ENCODE assay signal across 10 cellular contexts in genomic region chr4:151674804-151675290, GRCh38.
DNase-seq lines count a peak whose midpoint lies in the region; ATAC-seq and TF ChIP-seq lines count a peak whose summit lies in the region.
"Had no signal": no experiment of that assay in that cellular context is flagged by ENCODE, and none has a peak within 500 bp of the region (broad histone marks: within the 10 kb centered on the region; RNA-seq: fewer than 3 reads in every experiment).

No MANE protein-coding gene starts in this region.

- 15 to 18% methylated on average over 18 of the region's 18 CpGs for WGBS in heart right ventricle, 2 donors
- 6 to 11% (median 8%) methylated on average over 18 of the region's 18 CpGs for WGBS in ovary, 3 donors

- H3K4me1 Mint-ChIP-seq in activated naive CD4-positive, alpha-beta T cell treated with anti-CD3 and anti-CD28 coated beads, Interleukin-2, amount 10 ng/mL, durations not matched to agents 7 days and 5 days, result no peaks in the 10 kb centered on the region
- no peaks in the 10 kb centered on the region for H3K4me1 Mint-ChIP-seq in activated CD4-positive, alpha-beta T cell treated with anti-CD3 and anti-CD28 coated beads, Interleukin-2, amount 10 ng/mL, durations not matched to agents 7 days and 5 days
- H3K4me1 Mint-ChIP-seq: CD4-positive, alpha-beta memory T cell had no signal

- DNase-seq in BE2C (peak; percentile 94), adipocyte (ENCODE audit: low read depth) (no peak), heart right ventricle (peak in 1 of 2 donors; percentile 36), ovary (peak; percentile 70 to 80 (median 71)), NCI-H524 treated with DMSO at 0.1 percent for 48 hours (lab: John Stamatoyannopoulos, UW) (no peak)
- DNase-seq in activated naive CD4-positive, alpha-beta T cell treated with anti-CD3 and anti-CD28 coated beads, Interleukin-2, amount 10 ng/mL, durations not matched to agents 7 days and 5 days, result no peak
- DNase-seq in activated CD4-positive, alpha-beta T cell treated with anti-CD3 and anti-CD28 coated beads, Interleukin-2, amount 10 ng/mL, durations not matched to agents 7 days and 5 days, result no peak
- DNase-seq: CD4-positive, alpha-beta memory T cell; NCI-H187 had no signal

- TF ChIP-seq EP300 in ovary (IDR thresholded peaks at IDR 0.05), result no peak

- no peaks in the 10 kb centered on the region for H3K9me3 Mint-ChIP-seq in activated naive CD4-positive, alpha-beta T cell treated with anti-CD3 and anti-CD28 coated beads, Interleukin-2, amount 10 ng/mL, durations not matched to agents 7 days and 5 days
- no peaks in the 10 kb centered on the region for H3K9me3 Mint-ChIP-seq in activated CD4-positive, alpha-beta T cell treated with anti-CD3 and anti-CD28 coated beads, Interleukin-2, amount 10 ng/mL, durations not matched to agents 7 days and 5 days
- H3K9me3 Mint-ChIP-seq: CD4-positive, alpha-beta memory T cell had no signal

- H3K27ac Mint-ChIP-seq in activated naive CD4-positive, alpha-beta T cell treated with anti-CD3 and anti-CD28 coated beads, Interleukin-2, amount 10 ng/mL, durations not matched to agents 7 days and 5 days, result no peak overlapping the region
- no peak overlapping the region for H3K27ac Mint-ChIP-seq in activated CD4-positive, alpha-beta T cell treated with anti-CD3 and anti-CD28 coated beads, Interleukin-2, amount 10 ng/mL, durations not matched to agents 7 days and 5 days
- H3K27ac Mint-ChIP-seq: CD4-positive, alpha-beta memory T cell had no signal

- no peak for TF ChIP-seq CTCF in BE2C (IDR thresholded peaks at IDR 0.05; ENCODE audit: low read depth, low read length)
- TF ChIP-seq CTCF in heart right ventricle (IDR thresholded peaks at IDR 0.05), result peak in 2 of 9 donors; percentile 19 to 24
- TF ChIP-seq CTCF in ovary (IDR thresholded peaks at IDR 0.05), result peak in 2 of 3 donors; percentile 12 to 21

- peak; percentile 67 to 84 (median 76) for ATAC-seq in heart right ventricle
- ATAC-seq in GM21576 (IDR thresholded peaks at IDR 0.05; ENCODE audit: unreplicated experiment), result no peak

- no peaks in the 10 kb centered on the region for H3K27me3 ChIP-seq in BE2C
- no peaks in the 10 kb centered on the region for H3K27me3 ChIP-seq in adipocyte (replicated peaks; ENCODE audit: control insufficient read depth, insufficient read depth, low read length)
- no peaks in the 10 kb centered on the region for H3K27me3 ChIP-seq in heart right ventricle
- no peaks in the 10 kb centered on the region for H3K27me3 ChIP-seq in ovary

- intact Hi-C loops in heart right ventricle (cut with DNase I), result no loop called here
- intact Hi-C loops in ovary (cut with DNase I), result no loop called here

- H3K36me3 ChIP-seq in BE2C (no peaks in the 10 kb centered on the region), adipocyte (ENCODE audit: control insufficient read depth, insufficient read depth, low read length, severe bottlenecking) (no peaks in the 10 kb centered on the region), heart right ventricle (peaks cover 0 to 13% (median 5%) of the 10 kb centered on the region in 9 donors), ovary (no peaks in the 10 kb centered on the region)

- no peaks in the 10 kb centered on the region for H3K27me3 Mint-ChIP-seq in activated naive CD4-positive, alpha-beta T cell treated with anti-CD3 and anti-CD28 coated beads, Interleukin-2, amount 10 ng/mL, durations not matched to agents 7 days and 5 days
- H3K27me3 Mint-ChIP-seq in activated CD4-positive, alpha-beta T cell treated with anti-CD3 and anti-CD28 coated beads, Interleukin-2, amount 10 ng/mL, durations not matched to agents 7 days and 5 days, result no peaks in the 10 kb centered on the region
- H3K27me3 Mint-ChIP-seq: CD4-positive, alpha-beta memory T cell had no signal

- H3K4me1 ChIP-seq in BE2C (peaks cover 70% of the 10 kb centered on the region), adipocyte (ENCODE audit: control insufficient read depth, insufficient read depth, low read length) (peaks cover 23% of the 10 kb centered on the region), heart right ventricle (peaks cover 9 to 55% (median 21%) of the 10 kb centered on the region in 9 donors), ovary (ENCODE audit: insufficient read depth) (peaks cover 5% of the 10 kb centered on the region)

- H3K9me3 ChIP-seq in BE2C (no peaks in the 10 kb centered on the region), adipocyte (ENCODE audit: control insufficient read depth, low read length) (no peaks in the 10 kb centered on the region), heart right ventricle (no peaks in the 10 kb centered on the region), ovary (no peaks in the 10 kb centered on the region)

- no peak overlapping the region for H3K4me3 Mint-ChIP-seq in activated naive CD4-positive, alpha-beta T cell treated with anti-CD3 and anti-CD28 coated beads, Interleukin-2, amount 10 ng/mL, durations not matched to agents 7 days and 5 days
- no peak overlapping the region for H3K4me3 Mint-ChIP-seq in activated CD4-positive, alpha-beta T cell treated with anti-CD3 and anti-CD28 coated beads, Interleukin-2, amount 10 ng/mL, durations not matched to agents 7 days and 5 days

- no peak for TF ChIP-seq POLR2A in ovary (IDR thresholded peaks at IDR 0.05)

- H3K9ac ChIP-seq in adipocyte (ENCODE audit: low read length), result peak overlapping the region; percentile 9

- peak overlapping the region; percentile 45 for H3K4me3 ChIP-seq in BE2C (ENCODE audit: low read depth, low read length)
- H3K4me3 ChIP-seq in adipocyte (ENCODE audit: low read length), result peak overlapping the region; percentile 55
- peak overlapping the region in 9 of 10 donors; percentile 6 to 49 (median 38) for H3K4me3 ChIP-seq in heart right ventricle
- H3K4me3 ChIP-seq in ovary, result peak overlapping the region; percentile 27

- H3K27ac ChIP-seq in heart right ventricle (peak overlapping the region in 8 of 10 donors; percentile 28 to 81 (median 54)), ovary (peak overlapping the region; percentile 36 to 65)

- H3K36me3 Mint-ChIP-seq in activated naive CD4-positive, alpha-beta T cell treated with anti-CD3 and anti-CD28 coated beads, Interleukin-2, amount 10 ng/mL, durations not matched to agents 7 days and 5 days, result no peaks in the 10 kb centered on the region
- H3K36me3 Mint-ChIP-seq in activated CD4-positive, alpha-beta T cell treated with anti-CD3 and anti-CD28 coated beads, Interleukin-2, amount 10 ng/mL, durations not matched to agents 7 days and 5 days (ENCODE audit: low read depth), result no peaks in the 10 kb centered on the region

- CTCF ChIA-PET in activated naive CD4-positive, alpha-beta T cell treated with anti-CD3 and anti-CD28 coated beads, Interleukin-2, amount 10 ng/mL, durations not matched to agents 7 days and 5 days (lab: Charles Lee), result no interaction called here
- CTCF ChIA-PET in activated CD4-positive, alpha-beta T cell treated with anti-CD3 and anti-CD28 coated beads, Interleukin-2, amount 10 ng/mL, durations not matched to agents 7 days and 5 days (lab: Charles Lee), result no interaction called here

- POLR2A ChIA-PET in activated CD4-positive, alpha-beta T cell treated with anti-CD3 and anti-CD28 coated beads, Interleukin-2, amount 10 ng/mL, durations not matched to agents 7 days and 5 days (lab: Charles Lee), result no interaction called here

Comparison
In these comparisons a context has a peak if more than half of its experiments do, and no peak if none do; other contexts are left out.
1. DNase-seq: peak in BE2C (single experiment) and ovary (5 of 5); none in adipocyte (single experiment), NCI-H524 treated with DMSO at 0.1 percent for 48 hours (single experiment), activated naive CD4-positive, alpha-beta T cell treated with anti-CD3 and anti-CD28 coated beads, Interleukin-2, amount 10 ng/mL, durations not matched to agents 7 days and 5 days (single experiment) and activated CD4-positive, alpha-beta T cell treated with anti-CD3 and anti-CD28 coated beads, Interleukin-2, amount 10 ng/mL, durations not matched to agents 7 days and 5 days (single experiment).
2. Peak in every context shown above with its lines, with median percentiles within 50 percentile points of each other: H3K4me3 ChIP-seq.